Comparison of ENCODE assay signal across 8 cellular contexts in genomic region chr1:120179420-120180348, GRCh38. TPM values are rescaled to one million over a fixed set of nuclear protein-coding genes. Genes with fewer than 3 reads are reported as not detected.
A peak's percentile ranks its signal among the peaks of the same experiment; 100 is the strongest.
DNase-seq lines count a peak whose midpoint lies in the region; ATAC-seq, FAIRE-seq and TF ChIP-seq lines count a peak whose summit lies in the region.

No MANE protein-coding gene starts in this region.

- H3K4me1 ChIP-seq in pancreas = no peaks in the 10 kb centered on the region

- H3K4me3 ChIP-seq in pancreas = peak overlapping the region in 2 of 4 donors; percentile 16 to 20

- H3K9me3 ChIP-seq in pancreas = no peaks in the 10 kb centered on the region

- intact Hi-C loops in pancreas (cut with DNase I) = no loop called here

- no peak for FAIRE-seq in pancreas (lab: Jason Lieb, UNC)
- FAIRE-seq in RCC 7860 (lab: Jason Lieb, UNC) = no peak

- H3K27ac ChIP-seq in pancreas = peak overlapping the region in 3 of 4 donors; percentile 28 to 69 (median 54)

- ATAC-seq in pancreas (peak in 3 of 4 donors; percentile 8 to 40 (median 28)), GM21717 (IDR thresholded peaks at IDR 0.05; ENCODE audit: unreplicated experiment) (no peak)

- CTCF ChIA-PET in HEK293T (lab: Yijun Ruan, JAX) = no interaction called here

- no peaks in the 10 kb centered on the region for H3K36me3 ChIP-seq in pancreas

- in situ Hi-C loops in SK-MEL-5 (cut with HindIII; ENCODE audit: low pct_unique_long_range_greater_than_20kb, low sequenced_read_pairs) = no loop called here

- DNase-seq in HEK293T (ENCODE audit: extremely low spot score) (peak; percentile 6), SK-MEL-5 (ENCODE audit: low read depth, low spot score) (peak; percentile 1), fibroblast of peridontal ligament (ENCODE audit: extremely low read depth) (peak; percentile 93), pancreas (peak; percentile 12 to 51 (median 20)), ureter (ENCODE audit: low spot score) (no peak), RCC 7860 (ENCODE audit: low spot score) (no peak)
- DNase-seq in stimulated activated CD4-positive, alpha-beta T cell treated with anti-CD3 and anti-CD28 coated beads, Interleukin-2, amount 100 ng/mL, for 24 hours = no peak

- H3K27me3 ChIP-seq in pancreas = no peaks in the 10 kb centered on the region

- WGBS in pancreas, 2 donors = 13 to 17% methylated on average over 20 of the region's 20 CpGs

- no peak for TF ChIP-seq CTCF in pancreas (IDR thresholded peaks at IDR 0.05)

- POLR2A ChIA-PET in HEK293T (lab: Yijun Ruan, JAX) = interaction anchor here (1.0 kb wide), 1 partner anchor 468 kb away, joined by 5 read pairs; the partner anchor contains the start of gene PHGDH

TF ChIP-seq in HEK293T, 16 proteins besides CTCF, POLR2A, EP300 and RAD21:
- TF ChIP-seq ARNT (IDR thresholded peaks at IDR 0.05) (no peak), BHLHE40 (IDR thresholded peaks at IDR 0.05; ENCODE audit: borderline replicate concordance) (no peak), ELF4 (IDR thresholded peaks at IDR 0.05) (no peak), LEF1 (IDR thresholded peaks at IDR 0.05; ENCODE audit: borderline replicate concordance) (no peak), SUZ12 (IDR thresholded peaks at IDR 0.05) (no peak), L3MBTL2 (conservative IDR thresholded peaks at IDR 0.05) (no peak), NFRKB (IDR thresholded peaks at IDR 0.05) (no peak), TARDBP (IDR thresholded peaks at IDR 0.05) (no peak), CTBP1 (IDR thresholded peaks at IDR 0.05; ENCODE audit: borderline replicate concordance) (no peak), FOXK2 (IDR thresholded peaks at IDR 0.05) (no peak), HDGF (IDR thresholded peaks at IDR 0.05; ENCODE audit: borderline replicate concordance) (no peak), FOXM1 (IDR thresholded peaks at IDR 0.05; ENCODE audit: borderline replicate concordance) (no peak), ZNF384 (IDR thresholded peaks at IDR 0.05) (no peak), PKNOX1 (IDR thresholded peaks at IDR 0.05) (no peak), FOXA1 (IDR thresholded peaks at IDR 0.05) (no peak), SP1 (IDR thresholded peaks at IDR 0.05) (no peak)

RNA-seq across cellular contexts. Expression of gene SEC22B, which starts 3.4 kb away (rescaled TPM):
- total RNA-seq in SK-MEL-5 (2014; rRNA removed; shearing (Covaris generic)) = 38.7 and 39.8 TPM in 2 replicates
- polyA plus RNA-seq in SK-MEL-5 (2015; cell fraction: cytosol; rRNA removed) = 26.6 and 26.9 TPM in 2 replicates
- 54.8 and 63.5 TPM in 2 replicates for polyA plus RNA-seq in SK-MEL-5 (2015; cell fraction: nucleus; rRNA removed)
- total RNA-seq in pancreas = 10 to 100 TPM; 12.0 to 18.0 (median 15.2) TPM
- polyA plus RNA-seq in pancreas = 10 to 100 TPM; 11.6 to 17.8 TPM
- total RNA-seq in ureter = 35.2 TPM

Comparison
In these comparisons a context has a peak if more than half of its experiments do, and no peak if none do; other contexts are left out.
1. DNase-seq: peak in HEK293T (single experiment), SK-MEL-5 (single experiment), fibroblast of peridontal ligament (single experiment) and pancreas (6 of 6); none in ureter (single experiment), stimulated activated CD4-positive, alpha-beta T cell treated with anti-CD3 and anti-CD28 coated beads, Interleukin-2, amount 100 ng/mL, for 24 hours (0 of 2) and RCC 7860 (single experiment).